8 cellular contexts compared by ENCODE assay signal in genomic region chr16:2969545-2970521, GRCh38.
DNase-seq lines count a peak whose midpoint lies in the region; ATAC-seq and TF ChIP-seq lines count a peak whose summit lies in the region.

No MANE protein-coding gene starts in this region.

- TF ChIP-seq CTCF in MM.1S (IDR thresholded peaks at IDR 0.05; ENCODE audit: low read length) (peak; percentile 57), astrocyte of the spinal cord (IDR thresholded peaks at IDR 0.05; ENCODE audit: low read depth, low read length) (peak; percentile 49)

- in situ Hi-C loops in astrocyte of the spinal cord (cut with HindIII; ENCODE audit: low sequenced_read_pairs), result no loop called here

- peaks cover 13% of the 10 kb centered on the region for H3K4me1 ChIP-seq in MM.1S (ENCODE audit: low read length)

- H3K9me2 ChIP-seq in MM.1S (replicated peaks; ENCODE audit: insufficient read depth, low read length), result no peaks in the 10 kb centered on the region

- DNase-seq in DMS 273 (lab: John Stamatoyannopoulos, UW; ENCODE audit: unreplicated experiment), result peak; percentile 91
- peak; percentile 89 for DNase-seq in MM.1S
- peak; percentile 59 for DNase-seq in T-helper 9 cell
- DNase-seq in astrocyte of the spinal cord (ENCODE audit: low read depth, low spot score), result peak; percentile 33
- DNase-seq in skeletal muscle cell (ENCODE audit: low read depth), result no peak

- H3F3A ChIP-seq in MM.1S (ENCODE audit: insufficient read depth, low read length), result peaks cover 20% of the 10 kb centered on the region; the same call in 1 of the 2 replicates

- peak overlapping the region; percentile 94 for H3K9ac ChIP-seq in MM.1S (ENCODE audit: low read length)

- ATAC-seq in GM21447 (IDR thresholded peaks at IDR 0.05; ENCODE audit: unreplicated experiment) (peak; percentile 32), HG03520 (IDR thresholded peaks at IDR 0.05; ENCODE audit: unreplicated experiment) (no peak)

- H3K9me3 ChIP-seq in MM.1S (replicated peaks; ENCODE audit: insufficient read depth, low read length), result no peaks in the 10 kb centered on the region

- peak overlapping the region; percentile 66 for H3K27ac ChIP-seq in MM.1S (ENCODE audit: low read length)

- H2AFZ ChIP-seq in MM.1S (ENCODE audit: low read length), result peak overlapping the region; percentile 67

- no peaks in the 10 kb centered on the region for H4K20me1 ChIP-seq in MM.1S (ENCODE audit: insufficient read depth, low read length)

- peaks cover 33% of the 10 kb centered on the region for H3K79me2 ChIP-seq in MM.1S (ENCODE audit: low read length)

- peak overlapping the region; percentile 86 for H3K4me2 ChIP-seq in MM.1S (ENCODE audit: low read depth, low read length)

- no peaks in the 10 kb centered on the region; the same call in 1 of the 2 replicates for H3K36me3 ChIP-seq in MM.1S (replicated peaks; ENCODE audit: insufficient read depth, low read length)

- H3K4me3 ChIP-seq in MM.1S (ENCODE audit: low read length) (peak overlapping the region; percentile 100), astrocyte of the spinal cord (ENCODE audit: low read depth, low read length) (peak overlapping the region; percentile 47), iPS-11a (ENCODE audit: low read depth, low read length) (peak overlapping the region; percentile 85), skeletal muscle cell (ENCODE audit: low read depth, low read length) (peak overlapping the region; percentile 67)

- H3K27me3 ChIP-seq in MM.1S (replicated peaks; ENCODE audit: insufficient read depth, low read length), result peaks cover under 1% of the 10 kb centered on the region

Comparison
In these comparisons a context has a peak if more than half of its experiments do, and no peak if none do; other contexts are left out.
1. H3K4me3 ChIP-seq: peak in every context shown above with its lines; median percentile 100 in MM.1S; 85 in iPS-11a; 67 in skeletal muscle cell; 47 in astrocyte of the spinal cord.